23 cellular contexts compared by ENCODE assay signal in genomic region chr4:177574446-177574845, GRCh38.
DNase-seq lines count a peak whose midpoint lies in the region; TF ChIP-seq lines count a peak whose summit lies in the region.
"Had no signal": no experiment of that assay in that cellular context is flagged by ENCODE, and none has a peak within 500 bp of the region (broad histone marks: within the 10 kb centered on the region; RNA-seq: fewer than 3 reads in every experiment).

No MANE protein-coding gene starts in this region.

- H3K4me3 ChIP-seq in cardiac fibroblast (replicated peaks in 1 of 2; ENCODE audit: low read depth in 2 of 2, low read length in 2 of 2): no peak overlapping the region
- H3K4me3 ChIP-seq: ovary, right atrium auricular region had no signal

- TF ChIP-seq CTCF in cardiac fibroblast (IDR thresholded peaks at IDR 0.05; ENCODE audit: low read depth, low read length): no peak

- DNase-seq in EH (ENCODE audit: low read depth) (peak; percentile 49), NCI-H226 (peak; percentile 27), cardiac fibroblast (ENCODE audit: low read depth in 2 of 2) (peak; percentile 11 to 60), myocyte (ENCODE audit: low read depth) (peak; percentile 7), amniotic stem cell (lab: John Stamatoyannopoulos, UW) (no peak), NCI-H1930 (lab: John Stamatoyannopoulos, UW) (no peak), mucosa of gallbladder (ENCODE audit: low spot score) (no peak), NOMO-1 treated with dmso at 0.1 percent for 144 hours (lab: John Stamatoyannopoulos, UW; ENCODE audit: unreplicated experiment) (no peak)
- DNase-seq: activated CD4-positive, alpha-beta T cell treated with anti-CD3 and anti-CD28 coated beads for 4 hours; activated naive CD4-positive, alpha-beta T cell treated with Interleukin-2 at 50 U/mL for 16 hours; activated T-cell treated with anti-CD3 and anti-CD28 coated beads, Interleukin-2, amount 50 U/mL, for 48 hours; effector CD4-positive, alpha-beta T cell; HCEC 1CT; kidney glomerular epithelial cell; mammary epithelial cell; MV-4-11; naive B cell; NCI-H1694 treated with DMSO at 0.1 percent for 48 hours; NCI-H774; ovary; SHP77 treated with DMSO at 0.1 percent for 48 hours; stimulated activated CD8-positive, alpha-beta memory T cell treated with anti-CD3 and anti-CD28 coated beads, Interleukin-4, amount 100 ng/mL, for 48 hours had no signal

Comparison
In these comparisons a context has a peak if more than half of its experiments do, and no peak if none do; other contexts are left out.
1. DNase-seq: peak in EH (single experiment), NCI-H226 (single experiment), cardiac fibroblast (2 of 2) and myocyte (single experiment); none in amniotic stem cell (single experiment), NCI-H1930 (0 of 2), mucosa of gallbladder (single experiment) and NOMO-1 treated with dmso at 0.1 percent for 144 hours (single experiment).